27 cellular contexts compared by ENCODE assay signal in the genomic region with DNA sequence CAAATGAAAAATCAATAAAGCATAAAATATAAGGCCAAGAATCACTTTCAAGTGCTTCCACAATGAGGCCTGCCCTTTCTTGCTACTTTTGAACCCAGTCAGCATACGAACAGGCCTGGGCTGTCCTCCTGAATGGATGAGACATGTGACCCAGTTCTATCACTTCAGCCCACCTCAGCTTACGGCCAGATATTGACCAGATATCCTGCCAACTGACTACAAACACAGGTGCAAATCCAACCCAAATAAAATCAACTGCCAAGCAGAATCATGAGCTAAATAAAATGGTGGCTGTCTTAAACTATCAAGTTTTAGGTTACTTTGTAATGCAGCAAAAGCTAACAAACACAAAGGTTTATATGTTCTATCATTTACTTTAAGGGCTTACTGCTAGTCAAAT. TPM values are rescaled to one million over a fixed set of nuclear protein-coding genes. Genes with fewer than 3 reads are reported as not detected.
DNase-seq lines count a peak whose midpoint lies in the region; ATAC-seq and TF ChIP-seq lines count a peak whose summit lies in the region.
"Had no signal": no experiment of that assay in that cellular context is flagged by ENCODE, and none has a peak within 500 bp of the region (broad histone marks: within the 10 kb centered on the region; RNA-seq: fewer than 3 reads in every experiment).

No MANE protein-coding gene starts in this region.

- no peaks in the 10 kb centered on the region for H3K9me3 ChIP-seq in endodermal cell (ENCODE audit: control insufficient read depth, low read length)
- H3K9me3 ChIP-seq: BLaER1 treated with 17β-estradiol and CSF1 and Interleukin-3, amounts not matched to agents 10 nM and 100 nM; gastroesophageal sphincter; left ventricle myocardium inferior; right atrium auricular region had no signal

- peaks cover 85% of the 10 kb centered on the region for H3K36me3 ChIP-seq in endodermal cell (ENCODE audit: control insufficient read depth, insufficient read depth, low read length)

- no peak overlapping the region for H3K4me3 Mint-ChIP-seq in activated naive CD4-positive, alpha-beta T cell treated with anti-CD3 and anti-CD28 coated beads, Interleukin-2, amount 50 U/mL, for 24 hours
- no peak overlapping the region for H3K4me3 Mint-ChIP-seq in endodermal cell
- H3K4me3 Mint-ChIP-seq in stimulated activated effector memory CD8-positive, alpha-beta T cell treated with anti-CD3 and anti-CD28 coated beads, Interleukin-12 subunit alpha, Interleukin-12 subunit beta, amount 100 ng/mL, for 72 hours, result no peak overlapping the region
- H3K4me3 Mint-ChIP-seq: activated T-cell treated with anti-CD3 and anti-CD28 coated beads, Interleukin-2, amount 50 U/mL, for 4 hours; neural crest cell had no signal

- peaks cover 16% of the 10 kb centered on the region for H3K36me3 Mint-ChIP-seq in activated naive CD4-positive, alpha-beta T cell treated with anti-CD3 and anti-CD28 coated beads, Interleukin-2, amount 50 U/mL, for 24 hours
- H3K36me3 Mint-ChIP-seq in endodermal cell (ENCODE audit: low read depth), result peaks cover 60% of the 10 kb centered on the region
- peaks cover 100% of the 10 kb centered on the region for H3K36me3 Mint-ChIP-seq in stimulated activated effector memory CD8-positive, alpha-beta T cell treated with anti-CD3 and anti-CD28 coated beads, Interleukin-12 subunit alpha, Interleukin-12 subunit beta, amount 100 ng/mL, for 72 hours

- TF ChIP-seq CTCF in LNCaP clone FGC (IDR thresholded peaks at IDR 0.05; ENCODE audit: control insufficient read depth, extremely low read depth, insufficient read depth) (no peak), endodermal cell (conservative IDR thresholded peaks at IDR 0.05) (no peak)

- no peaks in the 10 kb centered on the region for H3K9me3 Mint-ChIP-seq in activated naive CD4-positive, alpha-beta T cell treated with anti-CD3 and anti-CD28 coated beads, Interleukin-2, amount 50 U/mL, for 24 hours
- H3K9me3 Mint-ChIP-seq in endodermal cell, result no peaks in the 10 kb centered on the region
- no peaks in the 10 kb centered on the region for H3K9me3 Mint-ChIP-seq in stimulated activated effector memory CD8-positive, alpha-beta T cell treated with anti-CD3 and anti-CD28 coated beads, Interleukin-12 subunit alpha, Interleukin-12 subunit beta, amount 100 ng/mL, for 72 hours
- H3K9me3 Mint-ChIP-seq: activated T-cell treated with anti-CD3 and anti-CD28 coated beads, Interleukin-2, amount 50 U/mL, for 4 hours; neural crest cell had no signal

- H3K27me3 ChIP-seq in endodermal cell (ENCODE audit: control insufficient read depth, insufficient read depth, low read length, poor library complexity, severe bottlenecking), result no peaks in the 10 kb centered on the region
- H3K27me3 ChIP-seq: BLaER1 treated with 17β-estradiol and CSF1 and Interleukin-3, amounts not matched to agents 10 nM and 100 nM; gastroesophageal sphincter; right atrium auricular region had no signal

- no peaks in the 10 kb centered on the region for H3K4me1 ChIP-seq in endodermal cell (ENCODE audit: control insufficient read depth, insufficient read depth, low read length)
- H3K4me1 ChIP-seq: gastroesophageal sphincter, parathyroid adenoma, right atrium auricular region had no signal

- no peak overlapping the region for H3K4me3 ChIP-seq in LNCaP clone FGC (ENCODE audit: low read depth, low read length)
- no peak overlapping the region for H3K4me3 ChIP-seq in endodermal cell (ENCODE audit: low read length)
- H3K4me3 ChIP-seq: BLaER1 treated with 17β-estradiol and CSF1 and Interleukin-3, amounts not matched to agents 10 nM and 100 nM; gastroesophageal sphincter; GM23248; left ventricle myocardium inferior; right atrium auricular region had no signal

- no peak overlapping the region for H3K27ac ChIP-seq in endodermal cell (ENCODE audit: low read depth, low read length)
- H3K27ac ChIP-seq: BLaER1 treated with 17β-estradiol and CSF1 and Interleukin-3, amounts not matched to agents 10 nM and 100 nM; gastroesophageal sphincter; GM23248; KMS-11; left ventricle myocardium inferior; parathyroid adenoma; right atrium auricular region had no signal

- no peak overlapping the region for H3K9ac ChIP-seq in endodermal cell (ENCODE audit: extremely low read depth, low read length, poor library complexity, severe bottlenecking)
- H3K9ac ChIP-seq: BLaER1 treated with 17β-estradiol and CSF1 and Interleukin-3, amounts not matched to agents 10 nM and 100 nM; GM23248; KMS-11; parathyroid adenoma had no signal

- 80 to 89% methylated on average over 1 to 2 of the region's 2 CpGs for WGBS in endodermal cell (ENCODE audit: insufficient coverage in 1 of 2, insufficient read length in 1 of 2), 2 experiments

- H3K27me3 Mint-ChIP-seq in activated naive CD4-positive, alpha-beta T cell treated with anti-CD3 and anti-CD28 coated beads, Interleukin-2, amount 50 U/mL, for 24 hours, result no peaks in the 10 kb centered on the region
- H3K27me3 Mint-ChIP-seq in endodermal cell (ENCODE audit: insufficient read depth), result no peaks in the 10 kb centered on the region

- peaks cover 14% of the 10 kb centered on the region for H3K4me1 Mint-ChIP-seq in activated naive CD4-positive, alpha-beta T cell treated with anti-CD3 and anti-CD28 coated beads, Interleukin-2, amount 50 U/mL, for 24 hours
- no peaks in the 10 kb centered on the region for H3K4me1 Mint-ChIP-seq in endodermal cell
- H3K4me1 Mint-ChIP-seq in stimulated activated effector memory CD8-positive, alpha-beta T cell treated with anti-CD3 and anti-CD28 coated beads, Interleukin-12 subunit alpha, Interleukin-12 subunit beta, amount 100 ng/mL, for 72 hours, result peaks cover 7% of the 10 kb centered on the region
- H3K4me1 Mint-ChIP-seq: neural crest cell had no signal

- no peak for ATAC-seq in stimulated activated effector memory CD8-positive, alpha-beta T cell treated with anti-CD3 and anti-CD28 coated beads, Interleukin-12 subunit alpha, Interleukin-12 subunit beta, amount 100 ng/mL, for 72 hours
- ATAC-seq: activated T-cell treated with anti-CD3 and anti-CD28 coated beads, Interleukin-2, amount 50 U/mL, for 4 hours; gastroesophageal sphincter had no signal

- H3K27ac Mint-ChIP-seq in activated naive CD4-positive, alpha-beta T cell treated with anti-CD3 and anti-CD28 coated beads, Interleukin-2, amount 50 U/mL, for 24 hours, result peak overlapping the region; percentile 46
- H3K27ac Mint-ChIP-seq in endodermal cell, result peak overlapping the region; percentile 10
- H3K27ac Mint-ChIP-seq in stimulated activated effector memory CD8-positive, alpha-beta T cell treated with anti-CD3 and anti-CD28 coated beads, Interleukin-12 subunit alpha, Interleukin-12 subunit beta, amount 100 ng/mL, for 72 hours, result peak overlapping the region; percentile 61

- no peak for DNase-seq in activated naive CD4-positive, alpha-beta T cell treated with anti-CD3 and anti-CD28 coated beads, Interleukin-2, amount 50 U/mL, for 16 hours
- DNase-seq in LNCaP clone FGC (ENCODE audit: low read depth) (peak; percentile 11), endodermal cell (no peak), mesenteric fat pad (ENCODE audit: low spot score) (no peak), NCI-H748 treated with DMSO at 0.1 percent for 48 hours (lab: John Stamatoyannopoulos, UW) (no peak)
- DNase-seq in stimulated activated effector memory CD8-positive, alpha-beta T cell treated with anti-CD3 and anti-CD28 coated beads, Interleukin-12 subunit alpha, Interleukin-12 subunit beta, amount 100 ng/mL, for 72 hours (ENCODE audit: low spot score in 2 of 2), result no peak
- DNase-seq in stimulated activated CD4-positive, alpha-beta T cell treated with anti-CD3 and anti-CD28 coated beads, Interleukin-2, amount 100 ng/mL, for 48 hours, result no peak
- DNase-seq: activated T-cell treated with anti-CD3 and anti-CD28 coated beads, Interleukin-2, amount 50 U/mL, for 4 hours; Calu3; dermis blood vessel endothelial cell; DND-41; GM23248; left ventricle myocardium inferior; midbrain; NCI-H1417; NCI-H2081 treated with DMSO at 0.1 percent for 48 hours; NCI-H345; NCI-H774; stimulated activated CD4-positive, alpha-beta T cell treated with anti-CD3 and anti-CD28 coated beads, Interleukin-2, amount 100 ng/mL, for 24 hours; SW 1271 had no signal

RNA-seq across cellular contexts. Expression of a gene that starts 53.7 kb away (rescaled TPM):
- total RNA-seq in endodermal cell (10 to 100 TPM; 88.2 to 98.6 TPM), mesenteric fat pad (69.8 TPM)
- 67.4 TPM for polyA plus RNA-seq in endodermal cell (2013, experiment 1 of 2)
- polyA plus RNA-seq in endodermal cell (2013, experiment 2 of 2), result 62.2 TPM

Comparison
In these comparisons a context has a peak if more than half of its experiments do, and no peak if none do; other contexts are left out.
1. H3K27ac Mint-ChIP-seq: peak in every context shown above with its lines; median percentile 61 in stimulated activated effector memory CD8-positive, alpha-beta T cell treated with anti-CD3 and anti-CD28 coated beads, Interleukin-12 subunit alpha, Interleukin-12 subunit beta, amount 100 ng/mL, for 72 hours; 46 in activated naive CD4-positive, alpha-beta T cell treated with anti-CD3 and anti-CD28 coated beads, Interleukin-2, amount 50 U/mL, for 24 hours; 10 in endodermal cell.